Comparison of ENCODE assay signal across 18 cellular contexts in genomic region chr20:24755411-24755922, GRCh38.
A peak's percentile ranks its signal among the peaks of the same experiment; 100 is the strongest.
DNase-seq lines count a peak whose midpoint lies in the region; ATAC-seq, FAIRE-seq and TF ChIP-seq lines count a peak whose summit lies in the region.
"Had no signal": no experiment of that assay in that cellular context is flagged by ENCODE, and none has a peak within 500 bp of the region (broad histone marks: within the 10 kb centered on the region; RNA-seq: fewer than 3 reads in every experiment).

No MANE protein-coding gene starts in this region.

- DNase-seq in H9 (peak; percentile 8), SJCRH30 (peak; percentile 45 to 70), left kidney (ENCODE audit: low read depth, low spot score) (peak; percentile 70), small intestine (peak; percentile 6), MCF 10A (ENCODE audit: unreplicated experiment) (no peak)
- DNase-seq in stimulated activated CD8-positive, alpha-beta memory T cell treated with anti-CD3 and anti-CD28 coated beads, Interleukin-4, amount 100 ng/mL, for 48 hours, result no peak
- DNase-seq: activated CD4-positive, alpha-beta T cell treated with anti-CD3 and anti-CD28 coated beads, Interleukin-2, amount 10 ng/mL, durations not matched to agents 24 days and 14 days; amniotic stem cell; BE2C; IMR-90; midbrain; NCI-H1694 treated with DMSO at 0.1 percent for 48 hours; NCI-H82; T-helper 9 cell; transverse colon had no signal

- H3K9me3 Mint-ChIP-seq in H9, result peaks cover 5 to 8% of the 10 kb centered on the region in 2 experiments
- no peaks in the 10 kb centered on the region for H3K9me3 Mint-ChIP-seq in MCF 10A (ENCODE audit: unreplicated experiment)
- H3K9me3 Mint-ChIP-seq: activated T-helper 1 cell treated with anti-CD3 and anti-CD28 coated beads, Interleukin-12 subunit alpha, Interleukin-12 subunit beta, Interleukin-2, Interleukin-4 antibody, amounts not matched to agents 30 ng/mL and 10 ng/mL and 1 ng/mL, durations not matched to agents 14 hours and 24 hours and 36 hours had no signal

- H3K27ac ChIP-seq in H9 (ENCODE audit: insufficient read length, low read depth, low read length) (no peak overlapping the region), SJCRH30 (peak overlapping the region; percentile 59), small intestine (ENCODE audit: low read depth in 1 of 2, low read length in 1 of 2) (no peak overlapping the region)
- H3K27ac ChIP-seq: transverse colon had no signal

- no peak overlapping the region for H2BK12ac ChIP-seq in H9 (ENCODE audit: insufficient read length, low read depth, low read length)

- H3K4me1 ChIP-seq in H9 (ENCODE audit: insufficient read depth, low read length), result no peaks in the 10 kb centered on the region
- H3K4me1 ChIP-seq in SJCRH30, result peaks cover 25% of the 10 kb centered on the region
- H3K4me1 ChIP-seq in small intestine (ENCODE audit: control insufficient read depth in 2 of 2, insufficient read depth in 1 of 2, low read depth in 1 of 2, low read length in 1 of 2), result no peaks in the 10 kb centered on the region
- H3K4me1 ChIP-seq: BE2C, transverse colon had no signal

- POLR2A ChIA-PET in MCF 10A (lab: Yijun Ruan, JAX), result no interaction called here

- H4K20me1 ChIP-seq in H9 (ENCODE audit: control insufficient read depth, insufficient read depth, insufficient read length), result no peaks in the 10 kb centered on the region

- no peak for FAIRE-seq in small intestine (lab: Jason Lieb, UNC)

- H3K4me3 Mint-ChIP-seq in H9 (no peak overlapping the region), MCF 10A (ENCODE audit: unreplicated experiment) (no peak overlapping the region)
- H3K4me3 Mint-ChIP-seq: activated CD4-positive, alpha-beta T cell treated with anti-CD3 and anti-CD28 coated beads, Interleukin-2, amount 10 ng/mL, durations not matched to agents 24 days and 14 days; activated T-helper 1 cell treated with anti-CD3 and anti-CD28 coated beads, Interleukin-12 subunit alpha, Interleukin-12 subunit beta, Interleukin-2, Interleukin-4 antibody, amounts not matched to agents 30 ng/mL and 10 ng/mL and 1 ng/mL, durations not matched to agents 14 hours and 24 hours and 36 hours had no signal

- H3K27me3 ChIP-seq in H9 (ENCODE audit: insufficient read depth, low read length), result no peaks in the 10 kb centered on the region
- H3K27me3 ChIP-seq in SJCRH30, result no peaks in the 10 kb centered on the region
- no peaks in the 10 kb centered on the region for H3K27me3 ChIP-seq in small intestine (ENCODE audit: control insufficient read depth in 2 of 2, insufficient read depth in 2 of 2, low read length in 2 of 2)
- H3K27me3 ChIP-seq: BE2C, transverse colon had no signal

- H4K5ac ChIP-seq in H9 (ENCODE audit: insufficient read length, low read depth, low read length), result no peak overlapping the region

- intact Hi-C loops in MCF 10A (cut with micrococcal nuclease), result no loop called here

- no peak overlapping the region for H3K14ac ChIP-seq in H9 (ENCODE audit: insufficient read depth, low read length)

- H2AFZ ChIP-seq in H9 (ENCODE audit: low read length), result no peak overlapping the region

- no peak overlapping the region for H3K18ac ChIP-seq in H9 (ENCODE audit: insufficient read length, low read depth, low read length)

- no peak overlapping the region for H3K4me2 ChIP-seq in H9 (ENCODE audit: insufficient read depth, insufficient read length, low read length)

- no peak overlapping the region for H3K23ac ChIP-seq in H9 (ENCODE audit: insufficient read length, low read depth, low read length)

- no peaks in the 10 kb centered on the region; a peak in 1 of 7 replicates for H3K36me3 Mint-ChIP-seq in H9 (ENCODE audit: insufficient read depth in 1 of 3, low read depth in 3 of 3)
- H3K36me3 Mint-ChIP-seq in MCF 10A (ENCODE audit: insufficient read depth, unreplicated experiment), result no peaks in the 10 kb centered on the region

- H3K4me1 Mint-ChIP-seq in H9 (peaks cover 0 to 4% of the 10 kb centered on the region in 2 experiments; a peak in 1 of 4 replicates), MCF 10A (ENCODE audit: insufficient read depth, unreplicated experiment) (no peaks in the 10 kb centered on the region)
- H3K4me1 Mint-ChIP-seq: activated CD4-positive, alpha-beta T cell treated with anti-CD3 and anti-CD28 coated beads, Interleukin-2, amount 10 ng/mL, durations not matched to agents 24 days and 14 days had no signal

- no TSS peak for BruUV-seq in MCF 10A (replicated peaks; lab: Mats Ljungman, UMichigan)

- H3K79me2 ChIP-seq in H9 (ENCODE audit: insufficient read depth, low read length), result no peaks in the 10 kb centered on the region

- TF ChIP-seq CTCF in H9 (conservative IDR thresholded peaks at IDR 0.05) (no peak), MCF 10A (IDR thresholded peaks at IDR 0.05; ENCODE audit: unreplicated experiment) (no peak)

- H3K27me3 Mint-ChIP-seq in H9 (ENCODE audit: low read depth) (no peaks in the 10 kb centered on the region), MCF 10A (ENCODE audit: insufficient read depth, unreplicated experiment) (no peaks in the 10 kb centered on the region)

- no peaks in the 10 kb centered on the region for H3K23me2 ChIP-seq in H9 (ENCODE audit: insufficient read length, low read depth, low read length, poor library complexity, severe bottlenecking)

- no CpG with 5 or more reads among the region's 4 CpGs for WGBS in H9 (ENCODE audit: extremely low coverage, insufficient read length, low lambda C conversion rate)
- 56 to 64% (median 58%) methylated on average over 4 of the region's 4 CpGs for WGBS in small intestine, 3 donors

- no peak overlapping the region for H3T11ph ChIP-seq in H9 (ENCODE audit: low read length)

- no peaks in the 10 kb centered on the region for H3K79me1 ChIP-seq in H9 (ENCODE audit: insufficient read depth, low read depth, low read length, poor library complexity, severe bottlenecking)

- no peak for ATAC-seq in GM19467 (IDR thresholded peaks at IDR 0.05; ENCODE audit: unreplicated experiment)
- ATAC-seq: Right ventricle myocardium inferior had no signal

- H2AK5ac ChIP-seq in H9 (ENCODE audit: insufficient read length, low read length), result no peak overlapping the region

- H2BK15ac ChIP-seq in H9 (ENCODE audit: low read depth, low read length), result no peak overlapping the region

- CTCF ChIA-PET in MCF 10A (lab: Yijun Ruan, JAX), result interaction anchor here (0.6 kb wide), 1 partner anchor 11 kb away, joined by 4 read pairs; no protein-coding TSS in a partner anchor

- H2BK120ac ChIP-seq in H9 (ENCODE audit: low read depth, low read length, poor library complexity, severe bottlenecking), result no peak overlapping the region

- no peak overlapping the region for H2BK20ac ChIP-seq in H9 (ENCODE audit: low read depth, low read length, poor library complexity, severe bottlenecking)

- H3K56ac ChIP-seq in H9 (ENCODE audit: insufficient read length, low read depth, low read length), result no peak overlapping the region

- H3K27ac Mint-ChIP-seq in H9 (no peak overlapping the region), MCF 10A (ENCODE audit: low read depth, unreplicated experiment) (no peak overlapping the region)
- H3K27ac Mint-ChIP-seq: activated CD4-positive, alpha-beta T cell treated with anti-CD3 and anti-CD28 coated beads, Interleukin-2, amount 10 ng/mL, durations not matched to agents 24 days and 14 days; activated T-helper 1 cell treated with anti-CD3 and anti-CD28 coated beads, Interleukin-12 subunit alpha, Interleukin-12 subunit beta, Interleukin-2, Interleukin-4 antibody, amounts not matched to agents 30 ng/mL and 10 ng/mL and 1 ng/mL, durations not matched to agents 14 hours and 24 hours and 36 hours had no signal

- no peak overlapping the region for H3K4ac ChIP-seq in H9 (ENCODE audit: low read depth, low read length)

- no peaks in the 10 kb centered on the region for H3K9me3 ChIP-seq in H9 (ENCODE audit: control insufficient read depth, low read depth, low read length)
- no peaks in the 10 kb centered on the region for H3K9me3 ChIP-seq in SJCRH30 (replicated peaks)
- H3K9me3 ChIP-seq in small intestine (ENCODE audit: control insufficient read depth, low read depth), result no peaks in the 10 kb centered on the region
- H3K9me3 ChIP-seq: BE2C, transverse colon had no signal

- no peak overlapping the region for H2BK5ac ChIP-seq in H9 (ENCODE audit: insufficient read length, low read length)

- H3K4me3 ChIP-seq in SJCRH30, result no peak overlapping the region
- H3K4me3 ChIP-seq in small intestine (ENCODE audit: low read depth in 1 of 2, low read length in 2 of 2), result no peak overlapping the region
- H3K4me3 ChIP-seq: transverse colon had no signal

- H3K36me3 ChIP-seq in SJCRH30 (no peaks in the 10 kb centered on the region), small intestine (ENCODE audit: control insufficient read depth in 2 of 2, insufficient read depth in 2 of 2, low read length in 2 of 2) (no peaks in the 10 kb centered on the region)
- H3K36me3 ChIP-seq: BE2C, transverse colon had no signal

- no peak overlapping the region for H3K9ac ChIP-seq in H9 (ENCODE audit: extremely low read depth, insufficient read length, low read length)

- H4K91ac ChIP-seq in H9 (ENCODE audit: insufficient read length, low read depth, low read length), result no peak overlapping the region

- no peak overlapping the region for H4K8ac ChIP-seq in H9 (replicated peaks; ENCODE audit: insufficient read length, low read depth, low read length)

Comparison
In these comparisons a context has a peak if more than half of its experiments do, and no peak if none do; other contexts are left out.
1. DNase-seq: peak in H9 (single experiment), SJCRH30 (2 of 2), left kidney (single experiment) and small intestine (single experiment); none in MCF 10A (single experiment) and stimulated activated CD8-positive, alpha-beta memory T cell treated with anti-CD3 and anti-CD28 coated beads, Interleukin-4, amount 100 ng/mL, for 48 hours (single experiment).